Comparison of ENCODE assay signal across 9 cellular contexts in the genomic region with DNA sequence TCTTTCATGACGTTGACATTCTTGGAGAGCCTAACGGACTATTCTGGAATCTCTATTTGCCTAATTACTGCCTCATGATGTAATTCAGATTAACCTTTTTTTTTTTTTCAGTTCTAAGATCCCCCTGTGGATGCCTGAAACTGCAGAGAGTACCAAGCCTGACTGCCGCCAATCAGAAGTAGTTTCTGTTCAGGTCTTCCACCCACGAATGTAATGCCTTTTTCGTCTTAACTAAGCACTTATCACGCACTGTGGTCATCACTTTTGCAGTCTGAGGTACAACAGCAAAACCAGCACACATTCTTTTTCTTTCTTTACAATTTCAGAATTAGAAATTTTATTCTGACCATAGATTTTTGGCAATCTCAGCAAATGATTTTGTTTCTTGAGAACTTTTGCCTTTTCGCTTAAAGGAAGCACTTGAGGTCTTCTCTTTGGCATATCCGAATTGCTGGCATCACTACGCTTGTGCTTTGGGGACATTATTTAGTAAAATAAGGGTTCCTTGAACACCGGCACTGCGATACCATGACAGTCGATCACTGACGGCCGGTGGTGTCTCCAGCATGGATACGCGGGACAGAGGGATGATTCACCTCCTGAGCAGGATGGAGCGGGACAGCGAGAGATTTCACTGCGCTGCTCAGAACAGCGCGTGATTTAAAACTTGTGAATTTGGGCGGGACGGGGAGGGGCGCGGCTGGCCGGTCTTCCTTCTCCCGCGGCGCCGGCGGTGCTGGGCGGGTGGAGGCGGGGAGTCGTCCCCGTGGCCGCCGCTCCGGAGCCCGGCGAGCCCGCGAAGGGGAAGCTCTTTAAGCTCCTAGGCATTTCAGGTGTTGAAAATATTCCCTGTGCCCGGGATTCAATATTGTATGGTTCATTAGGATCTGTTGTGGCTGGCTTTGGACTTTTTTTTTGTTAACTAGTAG. TPM values are rescaled to one million over a fixed set of nuclear protein-coding genes. Genes with fewer than 3 reads are reported as not detected.
A peak's percentile ranks its signal among the peaks of the same experiment; 100 is the strongest.
DNase-seq lines count a peak whose midpoint lies in the region; ATAC-seq and TF ChIP-seq lines count a peak whose summit lies in the region.
"Had no signal": no experiment of that assay in that cellular context is flagged by ENCODE, and none has a peak within 500 bp of the region (broad histone marks: within the 10 kb centered on the region; RNA-seq: fewer than 3 reads in every experiment).

No MANE protein-coding gene starts in this region.

- intact Hi-C loops in psoas muscle (cut with DNase I) = no loop called here

- WGBS in H9 (ENCODE audit: extremely low coverage, insufficient read length, low lambda C conversion rate) = no CpG with 5 or more reads among the region's 43 CpGs
- 12 to 13% (median 13%) methylated on average over 41 to 43 of the region's 43 CpGs for WGBS in psoas muscle, 3 donors

- H2AFZ ChIP-seq in H9 (ENCODE audit: low read length) = peak overlapping the region; percentile 90

- H3K27me3 ChIP-seq in H9 (ENCODE audit: insufficient read depth, low read length) (no peaks in the 10 kb centered on the region; the same call in 1 of the 2 replicates), psoas muscle (ENCODE audit: insufficient read depth in 3 of 3, low read length in 2 of 3) (peaks cover 0 to 68% (median 4%) of the 10 kb centered on the region in 3 donors)

- TF ChIP-seq CTCF in H9 (conservative IDR thresholded peaks at IDR 0.05) = no peak
- no peak for TF ChIP-seq CTCF in glutamatergic neuron (IDR thresholded peaks at IDR 0.05; ENCODE audit: partially characterized antibody, unreplicated experiment)
- no peak for TF ChIP-seq CTCF in psoas muscle (IDR thresholded peaks at IDR 0.05)

- H4K20me1 ChIP-seq in H9 (ENCODE audit: control insufficient read depth, insufficient read depth, insufficient read length) = no peaks in the 10 kb centered on the region

- H3K18ac ChIP-seq in H9 (ENCODE audit: insufficient read length, low read depth, low read length) = peak overlapping the region; percentile 68

- ATAC-seq in psoas muscle = peak in 3 of 4 donors; percentile 50 to 61 (median 54)

- no peak overlapping the region for H2AK5ac ChIP-seq in H9 (ENCODE audit: insufficient read length, low read length)

- H3K36me3 Mint-ChIP-seq in H9 (ENCODE audit: insufficient read depth in 1 of 3, low read depth in 3 of 3) (peaks cover 0 to 11% (median 0%) of the 10 kb centered on the region in 3 experiments; a peak in 2 of 7 replicates), glutamatergic neuron (ENCODE audit: unreplicated experiment) (no peaks in the 10 kb centered on the region)

- H3K27me3 Mint-ChIP-seq in H9 (ENCODE audit: low read depth) (peaks cover 39% of the 10 kb centered on the region), glutamatergic neuron (ENCODE audit: unreplicated experiment) (peaks cover 4% of the 10 kb centered on the region)

- no peak overlapping the region for H4K5ac ChIP-seq in H9 (ENCODE audit: insufficient read length, low read depth, low read length)

- H2BK15ac ChIP-seq in H9 (ENCODE audit: low read depth, low read length) = no peak overlapping the region

- no peak overlapping the region for H3K56ac ChIP-seq in H9 (ENCODE audit: insufficient read length, low read depth, low read length)

- no peak overlapping the region for H3K23ac ChIP-seq in H9 (ENCODE audit: insufficient read length, low read depth, low read length)

- peak overlapping the region; percentile 47 for H3K4me3 ChIP-seq in psoas muscle

- H3K9ac ChIP-seq in H9 (ENCODE audit: extremely low read depth, insufficient read length, low read length) = peak overlapping the region; percentile 55

- no peak overlapping the region for H4K91ac ChIP-seq in H9 (ENCODE audit: insufficient read length, low read depth, low read length)

- H4K8ac ChIP-seq in H9 (replicated peaks; ENCODE audit: insufficient read length, low read depth, low read length) = no peak overlapping the region

- no peaks in the 10 kb centered on the region for H3K79me1 ChIP-seq in H9 (ENCODE audit: insufficient read depth, low read depth, low read length, poor library complexity, severe bottlenecking)

- H3K4ac ChIP-seq in H9 (ENCODE audit: low read depth, low read length) = no peak overlapping the region

- H3K4me3 Mint-ChIP-seq in H9 (peak overlapping the region; percentile 65 to 77), glutamatergic neuron (ENCODE audit: unreplicated experiment) (peak overlapping the region; percentile 88)

- H3K79me2 ChIP-seq in H9 (ENCODE audit: insufficient read depth, low read length) = no peaks in the 10 kb centered on the region

- H3K27ac Mint-ChIP-seq in H9 = peak overlapping the region in 1 of 3 experiments; percentile 40; a peak in 1 of 7 replicates
- no peak overlapping the region for H3K27ac Mint-ChIP-seq in glutamatergic neuron (ENCODE audit: unreplicated experiment)

- H2BK5ac ChIP-seq in H9 (ENCODE audit: insufficient read length, low read length) = no peak overlapping the region

- no peak overlapping the region for H2BK20ac ChIP-seq in H9 (ENCODE audit: low read depth, low read length, poor library complexity, severe bottlenecking)

- no peak overlapping the region for H2BK12ac ChIP-seq in H9 (ENCODE audit: insufficient read length, low read depth, low read length)

- peaks cover 5% of the 10 kb centered on the region for H3K23me2 ChIP-seq in H9 (ENCODE audit: insufficient read length, low read depth, low read length, poor library complexity, severe bottlenecking)

- peak overlapping the region; percentile 24; the same call in 1 of the 2 replicates for H3K14ac ChIP-seq in H9 (ENCODE audit: insufficient read depth, low read length)

- peak overlapping the region; percentile 95 for H3K4me2 ChIP-seq in H9 (ENCODE audit: insufficient read depth, insufficient read length, low read length)

- H2BK120ac ChIP-seq in H9 (ENCODE audit: low read depth, low read length, poor library complexity, severe bottlenecking) = no peak overlapping the region

- H3K4me1 ChIP-seq in H9 (ENCODE audit: insufficient read depth, low read length) (no peaks in the 10 kb centered on the region), psoas muscle (peaks cover 9% of the 10 kb centered on the region)

- H3K9me3 ChIP-seq in H9 (ENCODE audit: control insufficient read depth, low read depth, low read length) = no peaks in the 10 kb centered on the region
- no peaks in the 10 kb centered on the region for H3K9me3 ChIP-seq in psoas muscle

- DNase-seq in NCI-H82 (lab: John Stamatoyannopoulos, UW) (peak; percentile 40), NCI-H82 treated with DMSO at 0.1 percent for 48 hours (lab: John Stamatoyannopoulos, UW; ENCODE audit: unreplicated experiment) (no peak), H9 (peak; percentile 63), LoVo (ENCODE audit: low spot score) (peak; percentile 79), glutamatergic neuron (peak; percentile 44), psoas muscle (peak in 1 of 2 donors; percentile 38), NCI-H2081 (lab: John Stamatoyannopoulos, UW) (no peak)
- peak; percentile 26 for DNase-seq in activated T-helper 9 cell treated with anti-CD3 and anti-CD28 coated beads, Interleukin-2, amount 50 U/mL, for 16 hours (ENCODE audit: low read depth)
- DNase-seq: DND-41 had no signal

- H3K9me3 Mint-ChIP-seq in H9 (peaks cover 2 to 3% of the 10 kb centered on the region in 2 experiments; a peak in 3 of 5 replicates), glutamatergic neuron (ENCODE audit: unreplicated experiment) (peaks cover 1% of the 10 kb centered on the region)

- H3K4me1 Mint-ChIP-seq in H9 = peaks cover 20 to 29% of the 10 kb centered on the region in 2 experiments
- H3K4me1 Mint-ChIP-seq in glutamatergic neuron (ENCODE audit: low read depth, unreplicated experiment) = no peaks in the 10 kb centered on the region

- no peaks in the 10 kb centered on the region for H3K36me3 ChIP-seq in psoas muscle (ENCODE audit: insufficient read depth in 1 of 2, low read depth in 1 of 2)

- H3K27ac ChIP-seq in H9 (ENCODE audit: insufficient read length, low read depth, low read length) (no peak overlapping the region), psoas muscle (no peak overlapping the region)

- H3T11ph ChIP-seq in H9 (ENCODE audit: low read length) = no peak overlapping the region

RNA-seq across cellular contexts. Expression of gene GPR55, which starts 32.0 kb away (rescaled TPM):
- 0.11 TPM in 1 of 2 replicates, not detected in the other for total RNA-seq in H9 (2021)
- total RNA-seq in glutamatergic neuron (ENCODE audit: unreplicated experiment) = not detected
- total RNA-seq in psoas muscle = under 1 TPM in 1 of 4 donors, not detected in 3; 0.32 TPM
- polyA plus RNA-seq in psoas muscle = under 1 TPM in 2 of 3 donors, not detected in 1; 0.01 to 0.03 TPM

RNA-seq across cellular contexts. Expression of gene SPATA3, which starts 38.8 kb away (rescaled TPM):
- not detected in 2 replicates for total RNA-seq in H9 (2021)
- not detected for total RNA-seq in glutamatergic neuron (ENCODE audit: unreplicated experiment)
- total RNA-seq in psoas muscle = not detected
- not detected for polyA plus RNA-seq in psoas muscle

Comparison
In these comparisons a context has a peak if more than half of its experiments do, and no peak if none do; other contexts are left out.
1. DNase-seq: peak in NCI-H82 (single experiment), H9 (single experiment), LoVo (single experiment), activated T-helper 9 cell treated with anti-CD3 and anti-CD28 coated beads, Interleukin-2, amount 50 U/mL, for 16 hours (single experiment) and glutamatergic neuron (single experiment); none in NCI-H82 treated with DMSO at 0.1 percent for 48 hours (single experiment) and NCI-H2081 (0 of 2).